Comparison of ENCODE assay signal across 8 cellular contexts in the genomic region with DNA sequence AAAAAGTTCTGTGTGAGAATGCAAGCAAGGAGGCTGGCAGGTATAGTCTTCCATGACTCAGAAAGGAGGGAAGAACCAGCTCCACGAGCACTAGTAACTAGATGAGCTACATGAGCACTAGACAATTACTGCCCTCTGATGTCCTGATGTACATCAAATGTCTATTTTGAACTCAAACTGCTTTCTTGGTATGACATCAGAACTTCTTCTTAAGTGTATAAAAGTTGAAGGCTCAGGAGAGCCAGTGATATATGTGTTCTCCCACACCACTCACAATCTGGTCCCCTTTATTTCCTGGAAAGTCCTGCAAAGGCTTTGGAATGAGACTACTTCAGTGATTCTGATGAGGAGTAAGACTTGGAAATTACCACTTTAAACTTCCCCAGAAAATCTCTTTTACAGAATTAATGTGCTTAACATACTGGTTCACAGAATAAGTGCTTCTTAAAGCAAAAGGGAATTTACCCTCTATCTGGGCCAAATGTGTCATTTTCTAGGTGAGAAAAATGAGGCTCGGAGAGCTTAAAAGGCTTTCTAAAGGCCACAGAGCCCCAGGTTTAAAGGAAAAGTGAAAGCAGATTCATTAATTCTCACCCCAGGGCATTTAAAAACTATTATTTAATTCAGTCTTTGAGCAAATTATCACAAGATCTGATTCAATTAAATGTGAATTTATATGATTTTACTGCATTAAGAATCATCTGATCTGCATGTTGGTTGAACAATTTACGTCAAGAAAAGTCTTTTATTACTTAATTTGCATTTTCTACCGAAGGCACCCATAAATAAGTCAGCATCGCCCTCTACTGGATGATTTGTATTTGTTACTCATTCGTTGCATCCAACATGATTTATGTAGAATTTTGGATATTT. TPM values are rescaled to one million over a fixed set of nuclear protein-coding genes. Genes with fewer than 3 reads are reported as not detected.
DNase-seq lines count a peak whose midpoint lies in the region; ATAC-seq, FAIRE-seq and TF ChIP-seq lines count a peak whose summit lies in the region.

No MANE protein-coding gene starts in this region.

- POLR2A ChIA-PET in SK-N-SH (lab: Yijun Ruan, JAX) = interaction anchor here (0.8 to 1.0 kb wide), 2 partner anchors 65 to 92 kb away, joined by 3 read pairs; a partner anchor contains a TSS

- peak; percentile 80 to 84 for ATAC-seq in activated T-cell treated with anti-CD3 and anti-CD28 coated beads, Interleukin-2, amount 50 U/mL, for 72 hours (replicated peaks in 1 of 2)

- H3K36me3 ChIP-seq in SK-N-SH (replicated peaks in 1 of 2; ENCODE audit: control insufficient read depth in 1 of 2, insufficient read depth in 2 of 2, low read length in 1 of 2) = no peaks in the 10 kb centered on the region
- no peaks in the 10 kb centered on the region for H3K36me3 ChIP-seq in effector memory CD4-positive, alpha-beta T cell (ENCODE audit: control insufficient read depth, insufficient read depth, low read length)

- peak in 1 of 2 donors; percentile 40 for DNase-seq in activated T-cell treated with anti-CD3 and anti-CD28 coated beads, Interleukin-2, amount 50 U/mL, for 72 hours
- DNase-seq in activated T-cell treated with anti-CD3 and anti-CD28 coated beads, Interleukin-2, amount 50 U/mL, for 48 hours = no peak
- DNase-seq in HCEC 1CT (peak; percentile 70), NCI-H1092 (lab: John Stamatoyannopoulos, UW) (peak; percentile 81), SK-N-SH (no peak), urothelium cell line (ENCODE audit: low spot score) (peak; percentile 46)
- DNase-seq in effector memory CD4-positive, alpha-beta T cell = peak in 1 of 3 donors; percentile 18

- H3K9ac ChIP-seq in SK-N-SH = peak overlapping the region; percentile 39; the same call in 1 of the 2 replicates

- TF ChIP-seq CTCF in SK-N-SH (IDR thresholded peaks at IDR 0.05) = peak; percentile 90

- H2AFZ ChIP-seq in SK-N-SH (ENCODE audit: low read depth) = peak overlapping the region; percentile 96

- FAIRE-seq in urothelium cell line (lab: Jason Lieb, UNC) = peak; percentile 87

- TF ChIP-seq EP300 in SK-N-SH (IDR thresholded peaks at IDR 0.05; ENCODE audit: borderline replicate concordance in 1 of 2, low read depth in 1 of 2, low read length in 1 of 2) = no peak

- H3K27ac ChIP-seq in SK-N-SH (ENCODE audit: low read depth in 2 of 2, low read length in 1 of 2) = peak overlapping the region in 1 of 2 experiments; percentile 68; a peak in 1 of 4 replicates
- peak overlapping the region; percentile 66 for H3K27ac ChIP-seq in effector memory CD4-positive, alpha-beta T cell (ENCODE audit: insufficient read depth, low read length, poor library complexity, severe bottlenecking)

- peak; percentile 93 for TF ChIP-seq RAD21 in SK-N-SH (IDR thresholded peaks at IDR 0.05; ENCODE audit: low read length)

- H3K27me3 ChIP-seq in SK-N-SH (ENCODE audit: insufficient read depth) = no peaks in the 10 kb centered on the region
- H3K27me3 ChIP-seq in effector memory CD4-positive, alpha-beta T cell (replicated peaks; ENCODE audit: control insufficient read depth, insufficient read depth, low read length, poor library complexity, severe bottlenecking) = no peaks in the 10 kb centered on the region
- no peaks in the 10 kb centered on the region for H3K27me3 ChIP-seq in mononuclear cell (ENCODE audit: insufficient read depth, low read length)

- WGBS in SK-N-SH (ENCODE audit: low lambda C conversion rate) = 11% methylated on average over 6 of the region's 6 CpGs

- H3K9me3 Mint-ChIP-seq in activated T-cell treated with anti-CD3 and anti-CD28 coated beads, Interleukin-2, amount 50 U/mL, for 72 hours = no peaks in the 10 kb centered on the region

- H3K79me2 ChIP-seq in SK-N-SH (ENCODE audit: insufficient read depth) = no peaks in the 10 kb centered on the region

- H4K20me1 ChIP-seq in SK-N-SH (ENCODE audit: insufficient read depth) = no peaks in the 10 kb centered on the region

- H3K9me2 ChIP-seq in SK-N-SH = no peaks in the 10 kb centered on the region

- H3K27ac Mint-ChIP-seq in activated T-cell treated with anti-CD3 and anti-CD28 coated beads, Interleukin-2, amount 50 U/mL, for 72 hours = peak overlapping the region; percentile 94

- peak overlapping the region; percentile 75 to 90 for H3K4me3 Mint-ChIP-seq in activated T-cell treated with anti-CD3 and anti-CD28 coated beads, Interleukin-2, amount 50 U/mL, for 72 hours

- H3K4me2 ChIP-seq in SK-N-SH = peak overlapping the region; percentile 80

- no peaks in the 10 kb centered on the region for H3K36me3 Mint-ChIP-seq in activated T-cell treated with anti-CD3 and anti-CD28 coated beads, Interleukin-2, amount 50 U/mL, for 72 hours (ENCODE audit: insufficient read depth in 2 of 2)

- H3K9me3 ChIP-seq in SK-N-SH (no peaks in the 10 kb centered on the region), mononuclear cell (ENCODE audit: low read depth, low read length) (no peaks in the 10 kb centered on the region)
- H3K9me3 ChIP-seq in effector memory CD4-positive, alpha-beta T cell (ENCODE audit: control insufficient read depth, low read length) = no peaks in the 10 kb centered on the region

- CTCF ChIA-PET in SK-N-SH (lab: Yijun Ruan, JAX) = interaction anchor here (0.6 to 8.4 kb wide), 58 partner anchors 10 to 677 kb away, joined by 3 to 110 read pairs (median 4); a partner anchor contains a TSS

- H3K27me3 Mint-ChIP-seq in activated T-cell treated with anti-CD3 and anti-CD28 coated beads, Interleukin-2, amount 50 U/mL, for 72 hours (ENCODE audit: low read depth) = no peaks in the 10 kb centered on the region

- peak overlapping the region; percentile 40 to 61 for H3K4me3 ChIP-seq in SK-N-SH (ENCODE audit: low read depth in 2 of 2, low read length in 1 of 2)
- peak overlapping the region; percentile 48 for H3K4me3 ChIP-seq in effector memory CD4-positive, alpha-beta T cell (ENCODE audit: insufficient read depth, low read depth, low read length, poor library complexity, severe bottlenecking)
- peak overlapping the region; percentile 42 for H3K4me3 ChIP-seq in mononuclear cell (ENCODE audit: low read length)

- H3K4me1 Mint-ChIP-seq in activated T-cell treated with anti-CD3 and anti-CD28 coated beads, Interleukin-2, amount 50 U/mL, for 72 hours (ENCODE audit: low read depth) = peaks cover 31% of the 10 kb centered on the region

- H3K4me1 ChIP-seq in SK-N-SH (ENCODE audit: control insufficient read depth in 1 of 2, insufficient read depth in 2 of 2, low read depth in 1 of 2, low read length in 1 of 2) (peaks cover 6 to 8% of the 10 kb centered on the region in 2 experiments; a peak in 2 of 4 replicates), mononuclear cell (ENCODE audit: insufficient read depth, low read length) (peaks cover 12% of the 10 kb centered on the region)
- H3K4me1 ChIP-seq in effector memory CD4-positive, alpha-beta T cell (ENCODE audit: control insufficient read depth, insufficient read depth, low read length, poor library complexity, severe bottlenecking) = peaks cover 4% of the 10 kb centered on the region

- H3F3A ChIP-seq in SK-N-SH (replicated peaks; ENCODE audit: insufficient read depth) = no peaks in the 10 kb centered on the region

TF ChIP-seq in SK-N-SH, 30 proteins besides CTCF, POLR2A, EP300 and RAD21:
- TF ChIP-seq SMC3 (IDR thresholded peaks at IDR 0.05; ENCODE audit: low read depth, low read length) (peak; percentile 76), MXI1 (IDR thresholded peaks at IDR 0.05; ENCODE audit: low read depth, low read length) (no peak)
- TF ChIP-seq, protein P1, sequence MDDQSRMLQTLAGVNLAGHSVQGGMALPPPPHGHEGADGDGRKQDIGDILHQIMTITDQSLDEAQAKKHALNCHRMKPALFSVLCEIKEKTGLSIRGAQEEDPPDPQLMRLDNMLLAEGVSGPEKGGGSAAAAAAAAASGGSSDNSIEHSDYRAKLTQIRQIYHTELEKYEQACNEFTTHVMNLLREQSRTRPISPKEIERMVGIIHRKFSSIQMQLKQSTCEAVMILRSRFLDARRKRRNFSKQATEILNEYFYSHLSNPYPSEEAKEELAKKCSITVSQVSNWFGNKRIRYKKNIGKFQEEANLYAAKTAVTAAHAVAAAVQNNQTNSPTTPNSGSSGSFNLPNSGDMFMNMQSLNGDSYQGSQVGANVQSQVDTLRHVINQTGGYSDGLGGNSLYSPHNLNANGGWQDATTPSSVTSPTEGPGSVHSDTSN (IDR thresholded peaks at IDR 0.05) = 0 out of 2 replicates have a peak, but pooled peaks have one; percentile 3

RNA-seq across cellular contexts. Expression of a gene that starts 18.8 kb away (rescaled TPM):
- 10 to 100 TPM; 71.3 to 79.4 TPM for total RNA-seq in activated T-cell treated with anti-CD3 and anti-CD28 coated beads, Interleukin-2, amount 50 U/mL, for 72 hours
- 54.0 and 88.7 TPM in 2 replicates for polyA plus RNA-seq in SK-N-SH (2012; rRNA removed)
- 69.0 and 72.0 TPM in 2 replicates for polyA plus RNA-seq in SK-N-SH (2012; cell fraction: cytosol; rRNA removed)
- polyA plus RNA-seq in SK-N-SH (2012; cell fraction: nucleus; rRNA removed) = 49.4 and 61.8 TPM in 2 replicates
- total RNA-seq in mononuclear cell = 65.9 TPM

Comparison
In these comparisons a context has a peak if more than half of its experiments do, and no peak if none do; other contexts are left out.
1. DNase-seq: peak in HCEC 1CT (single experiment), NCI-H1092 (single experiment) and urothelium cell line (single experiment); none in activated T-cell treated with anti-CD3 and anti-CD28 coated beads, Interleukin-2, amount 50 U/mL, for 48 hours (0 of 2) and SK-N-SH (single experiment).
2. Peak in every context shown above with its lines, with median percentiles within 50 percentile points of each other: H3K4me3 ChIP-seq.